17 cellular contexts compared by ENCODE assay signal in the genomic region with DNA sequence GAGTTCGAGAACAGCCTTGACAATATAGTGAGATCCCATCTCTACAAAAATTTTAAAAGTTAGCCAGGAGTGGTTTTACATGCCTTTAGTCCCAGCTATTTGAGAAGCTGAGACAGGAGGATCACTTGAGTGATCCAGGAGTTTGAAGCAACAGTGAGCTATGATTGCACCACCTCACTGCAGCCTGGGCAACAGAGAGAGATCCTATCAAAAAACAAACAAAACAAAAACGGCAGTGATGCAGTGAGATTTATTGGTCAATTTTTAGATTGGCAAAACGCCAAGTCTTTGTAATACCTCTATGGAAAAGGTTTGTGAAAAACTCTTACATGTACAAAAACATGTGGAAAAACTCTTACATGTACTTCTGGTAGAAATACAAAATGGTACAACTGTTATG.
DNase-seq lines count a peak whose midpoint lies in the region; ATAC-seq and TF ChIP-seq lines count a peak whose summit lies in the region.
"Had no signal": no experiment of that assay in that cellular context is flagged by ENCODE, and none has a peak within 500 bp of the region (broad histone marks: within the 10 kb centered on the region; RNA-seq: fewer than 3 reads in every experiment).

No MANE protein-coding gene starts in this region.

- no peak overlapping the region for H3K4me3 Mint-ChIP-seq in T-helper 17 cell
- H3K4me3 Mint-ChIP-seq in endodermal cell, result no peak overlapping the region
- H3K4me3 Mint-ChIP-seq: nephron; T-helper 1 cell treated with Interleukin-12 subunit alpha and Interleukin-12 subunit beta and Interleukin-4 antibody, amounts not matched to agents 30 μg/mL and 1 μg/mL, for 36 hours had no signal

- H3K4me1 ChIP-seq in A673 (ENCODE audit: insufficient read depth, low read length, poor library complexity, severe bottlenecking) (peaks cover 10% of the 10 kb centered on the region), HEK293 (ENCODE audit: control insufficient read depth, insufficient read depth, low read length) (no peaks in the 10 kb centered on the region; the same call in 1 of the 2 replicates), gastroesophageal sphincter (no peaks in the 10 kb centered on the region), endodermal cell (ENCODE audit: control insufficient read depth, insufficient read depth, low read length) (no peaks in the 10 kb centered on the region)
- H3K4me1 ChIP-seq: stomach had no signal

- no peak for TF ChIP-seq POLR2A in gastroesophageal sphincter (IDR thresholded peaks at IDR 0.05)

- no peak overlapping the region for H3K9ac ChIP-seq in endodermal cell (ENCODE audit: extremely low read depth, low read length, poor library complexity, severe bottlenecking)

- H3K27me3 ChIP-seq in A673 (replicated peaks; ENCODE audit: insufficient read depth, low read depth, low read length, poor library complexity) (no peaks in the 10 kb centered on the region), gastroesophageal sphincter (no peaks in the 10 kb centered on the region), endodermal cell (ENCODE audit: control insufficient read depth, insufficient read depth, low read length, poor library complexity, severe bottlenecking) (no peaks in the 10 kb centered on the region)
- H3K27me3 ChIP-seq: BE2C, dorsolateral prefrontal cortex, stomach had no signal

- ATAC-seq in gastroesophageal sphincter (peak; percentile 53), T-helper 17 cell (no peak), HG02571 (IDR thresholded peaks at IDR 0.05; ENCODE audit: unreplicated experiment) (no peak)
- ATAC-seq: left cardiac atrium had no signal

- H3K9me3 Mint-ChIP-seq in endodermal cell, result no peaks in the 10 kb centered on the region
- H3K9me3 Mint-ChIP-seq: nephron; T-helper 1 cell treated with Interleukin-12 subunit alpha and Interleukin-12 subunit beta and Interleukin-4 antibody, amounts not matched to agents 30 μg/mL and 1 μg/mL, for 36 hours had no signal

- 5 to 39% methylated on average over 2 of the region's 3 CpGs for WGBS in gastroesophageal sphincter (ENCODE audit: low coverage in 1 of 2), 2 donors
- WGBS in endodermal cell (ENCODE audit: insufficient coverage in 1 of 2, insufficient read length in 1 of 2), 2 experiments, result 89 to 90% methylated on average over 2 to 3 of the region's 3 CpGs

- peaks cover 15% of the 10 kb centered on the region for H3K4me1 Mint-ChIP-seq in T-helper 17 cell
- H3K4me1 Mint-ChIP-seq in endodermal cell, result peaks cover 2% of the 10 kb centered on the region
- H3K4me1 Mint-ChIP-seq: nephron had no signal

- no peak overlapping the region for H3K4me3 ChIP-seq in A673 (ENCODE audit: low read depth, low read length, poor library complexity, severe bottlenecking)
- H3K4me3 ChIP-seq in HEK293 (ENCODE audit: low read depth, low read length), result no peak overlapping the region
- no peak overlapping the region for H3K4me3 ChIP-seq in gastroesophageal sphincter
- H3K4me3 ChIP-seq in endodermal cell (ENCODE audit: low read length), result no peak overlapping the region
- H3K4me3 ChIP-seq: dorsolateral prefrontal cortex, skin epidermis, stomach had no signal

- CTCF ChIA-PET in A673 (lab: Charles Lee) (no interaction called here), HEK293 (lab: Yijun Ruan, JAX) (no interaction called here)

- peaks cover 12% of the 10 kb centered on the region for H3K36me3 Mint-ChIP-seq in T-helper 17 cell (ENCODE audit: low read depth)
- H3K36me3 Mint-ChIP-seq in endodermal cell (ENCODE audit: low read depth), result peaks cover 32% of the 10 kb centered on the region

- POLR2A ChIA-PET in A673 (lab: Charles Lee; ENCODE audit: low non-redundant PET), result no interaction called here
- POLR2A ChIA-PET in HEK293 (lab: Yijun Ruan, JAX), result interaction anchor here (1.3 kb wide), 1 partner anchor 91 kb away, joined by 3 read pairs; the partner anchor contains the start of gene PTPN13

- no peak for TF ChIP-seq EP300 in gastroesophageal sphincter (IDR thresholded peaks at IDR 0.05)

- H3K27ac ChIP-seq in A673 (ENCODE audit: low read depth, low read length, poor library complexity, severe bottlenecking) (peak overlapping the region; percentile 55), HEK293 (ENCODE audit: extremely low read depth, low read depth, low read length) (no peak overlapping the region), gastroesophageal sphincter (no peak overlapping the region), endodermal cell (ENCODE audit: low read depth, low read length) (no peak overlapping the region)
- H3K27ac ChIP-seq: skin epidermis, stomach had no signal

- DNase-seq in A673 (ENCODE audit: low spot score), result peak; percentile 21
- DNase-seq in amniotic epithelial cell (ENCODE audit: low read depth), result peak; percentile 64
- no peak for DNase-seq in T-helper 17 cell
- no peak for DNase-seq in NCI-H510A treated with DMSO at 0.1 percent for 48 hours (lab: John Stamatoyannopoulos, UW)
- no peak for DNase-seq in endodermal cell
- DNase-seq: activated CD4-positive, alpha-beta T cell treated with anti-CD3 and anti-CD28 coated beads for 4 hours; activated T-cell treated with anti-CD3 and anti-CD28 coated beads for 4 hours; BE2C; dorsolateral prefrontal cortex; left cardiac atrium; stomach had no signal

- H3K36me3 ChIP-seq in A673 (ENCODE audit: insufficient read depth, low read length, poor library complexity, severe bottlenecking) (peaks cover 19% of the 10 kb centered on the region), HEK293 (ENCODE audit: control insufficient read depth in 2 of 2, insufficient read depth in 1 of 2, low read length in 2 of 2) (peaks cover 0 to 10% of the 10 kb centered on the region in 2 experiments; a peak in 1 of 3 replicates), gastroesophageal sphincter (peaks cover 0 to 4% of the 10 kb centered on the region in 2 donors), endodermal cell (ENCODE audit: control insufficient read depth, insufficient read depth, low read length) (peaks cover 61% of the 10 kb centered on the region)
- H3K36me3 ChIP-seq: BE2C had no signal

- TF ChIP-seq CTCF in A673 (conservative IDR thresholded peaks at IDR 0.05; ENCODE audit: low read depth, low read length) (no peak), HEK293 (tag by site-specific recombination; IDR thresholded peaks at IDR 0.05) (no peak), gastroesophageal sphincter (IDR thresholded peaks at IDR 0.05) (no peak), endodermal cell (conservative IDR thresholded peaks at IDR 0.05) (no peak)

- H3K27ac Mint-ChIP-seq in T-helper 17 cell (no peak overlapping the region), endodermal cell (no peak overlapping the region)
- H3K27ac Mint-ChIP-seq: T-helper 1 cell treated with Interleukin-12 subunit alpha and Interleukin-12 subunit beta and Interleukin-4 antibody, amounts not matched to agents 30 μg/mL and 1 μg/mL, for 36 hours had no signal

- H3K27me3 Mint-ChIP-seq in T-helper 17 cell (no peaks in the 10 kb centered on the region), endodermal cell (ENCODE audit: insufficient read depth) (no peaks in the 10 kb centered on the region)

- BruUV-seq in A673 (replicated peaks; lab: Mats Ljungman, UMichigan), result no TSS peak

- intact Hi-C loops in A673 (cut with micrococcal nuclease; ENCODE audit: unreplicated experiment), result no loop called here

- H3K9me3 ChIP-seq in A673 (ENCODE audit: low read depth, low read length, poor library complexity, severe bottlenecking) (no peaks in the 10 kb centered on the region), HEK293 (ENCODE audit: control insufficient read depth, insufficient read depth, low read depth, low read length) (no peaks in the 10 kb centered on the region), gastroesophageal sphincter (no peaks in the 10 kb centered on the region), T-helper 17 cell (ENCODE audit: control insufficient read depth, low read length, poor library complexity, severe bottlenecking) (no peaks in the 10 kb centered on the region), endodermal cell (ENCODE audit: control insufficient read depth, low read length) (no peaks in the 10 kb centered on the region)
- H3K9me3 ChIP-seq: BE2C, stomach had no signal

TF ChIP-seq in HEK293, 187 proteins besides CTCF, POLR2A, EP300 and RAD21 (continues in another document):
- TF ChIP-seq, protein P1, sequence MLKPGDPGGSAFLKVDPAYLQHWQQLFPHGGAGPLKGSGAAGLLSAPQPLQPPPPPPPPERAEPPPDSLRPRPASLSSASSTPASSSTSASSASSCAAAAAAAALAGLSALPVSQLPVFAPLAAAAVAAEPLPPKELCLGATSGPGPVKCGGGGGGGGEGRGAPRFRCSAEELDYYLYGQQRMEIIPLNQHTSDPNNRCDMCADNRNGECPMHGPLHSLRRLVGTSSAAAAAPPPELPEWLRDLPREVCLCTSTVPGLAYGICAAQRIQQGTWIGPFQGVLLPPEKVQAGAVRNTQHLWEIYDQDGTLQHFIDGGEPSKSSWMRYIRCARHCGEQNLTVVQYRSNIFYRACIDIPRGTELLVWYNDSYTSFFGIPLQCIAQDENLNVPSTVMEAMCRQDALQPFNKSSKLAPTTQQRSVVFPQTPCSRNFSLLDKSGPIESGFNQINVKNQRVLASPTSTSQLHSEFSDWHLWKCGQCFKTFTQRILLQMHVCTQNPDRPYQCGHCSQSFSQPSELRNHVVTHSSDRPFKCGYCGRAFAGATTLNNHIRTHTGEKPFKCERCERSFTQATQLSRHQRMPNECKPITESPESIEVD (tag by site-specific recombination; IDR thresholded peaks at IDR 0.05), result peak; percentile 87
- TF ChIP-seq ZNF610 (tag by site-specific recombination; IDR thresholded peaks at IDR 0.05; ENCODE audit: borderline replicate concordance) (no peak), ZBTB8A (tag by site-specific recombination; IDR thresholded peaks at IDR 0.05) (0 out of 2 replicates have a peak, but pooled peaks have one; percentile 21), ZNF292 (tag by site-specific recombination; IDR thresholded peaks at IDR 0.05; ENCODE audit: borderline replicate concordance, low read depth) (no peak), KLF10 (tag by site-specific recombination; IDR thresholded peaks at IDR 0.05) (0 out of 2 replicates have a peak, but pooled peaks have one; percentile 24), ZBTB1 (tag by site-specific recombination; IDR thresholded peaks at IDR 0.05) (no peak), ZNF366 (tag by site-specific recombination; conservative IDR thresholded peaks at IDR 0.05) (peak; percentile 49; the same call in 1 of the 2 replicates), FEZF1 (tag by site-specific recombination; IDR thresholded peaks at IDR 0.05) (peak; percentile 64; the same call in 1 of the 2 replicates), ZNF433 (tag by site-specific recombination; IDR thresholded peaks at IDR 0.05; ENCODE audit: low read depth) (no peak), ZNF169 (tag by site-specific recombination; IDR thresholded peaks at IDR 0.05) (no peak), ZNF654 (tag by site-specific recombination; IDR thresholded peaks at IDR 0.05; ENCODE audit: low read depth) (no peak), SETDB1 (IDR thresholded peaks at IDR 0.05; ENCODE audit: insufficient read length, low read length) (peak; percentile 39), ZBTB20 (tag by site-specific recombination; IDR thresholded peaks at IDR 0.05) (no peak), ZNF350 (tag by site-specific recombination; IDR thresholded peaks at IDR 0.05) (0 out of 2 replicates have a peak, but pooled peaks have one; percentile 49)

Comparison
In these comparisons a context has a peak if more than half of its experiments do, and no peak if none do; other contexts are left out.
1. DNase-seq: peak in A673 (single experiment) and amniotic epithelial cell (single experiment); none in T-helper 17 cell (0 of 3), NCI-H510A treated with DMSO at 0.1 percent for 48 hours (single experiment) and endodermal cell (single experiment).